Comparison of ENCODE assay signal across 10 cellular contexts in the genomic region with DNA sequence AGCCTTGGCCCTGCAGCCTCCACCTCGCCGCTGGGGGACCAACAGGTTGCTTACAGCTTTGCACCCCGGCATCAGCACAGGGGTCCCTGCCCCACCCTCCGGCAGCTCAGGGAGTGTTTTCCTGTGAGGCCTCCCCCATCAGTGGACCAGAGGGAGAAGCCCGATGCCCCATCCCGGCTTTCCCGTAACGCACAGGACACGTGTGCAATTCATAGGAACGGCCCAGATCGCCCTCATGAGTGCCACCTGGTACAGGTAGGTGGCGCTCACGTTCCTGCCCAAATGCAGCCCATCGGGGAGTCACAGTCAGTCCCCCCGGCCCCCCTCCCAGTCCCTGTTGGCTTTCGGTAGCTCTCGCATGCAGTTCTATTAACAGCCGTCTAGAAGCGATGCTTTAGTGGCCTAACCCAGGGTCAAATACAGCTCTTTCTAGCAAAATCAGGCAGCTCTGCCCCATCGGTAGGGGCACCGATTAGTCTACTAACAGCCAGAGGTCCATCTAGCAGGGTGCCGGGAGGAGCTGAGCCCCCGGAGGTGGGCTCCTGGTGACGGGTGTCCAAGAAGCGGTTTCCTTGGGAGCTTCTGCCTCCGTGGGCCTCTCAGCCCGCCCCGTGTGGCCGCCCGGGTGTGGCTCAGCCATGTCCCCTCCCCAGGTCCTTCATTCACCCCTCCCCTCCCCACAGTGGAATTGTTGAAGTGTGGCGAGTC. TPM values are rescaled to one million over a fixed set of nuclear protein-coding genes. Genes with fewer than 3 reads are reported as not detected.
A peak's percentile ranks its signal among the peaks of the same experiment; 100 is the strongest.
DNase-seq lines count a peak whose midpoint lies in the region; ATAC-seq, FAIRE-seq and TF ChIP-seq lines count a peak whose summit lies in the region.
"Had no signal": no experiment of that assay in that cellular context is flagged by ENCODE, and none has a peak within 500 bp of the region (broad histone marks: within the 10 kb centered on the region; RNA-seq: fewer than 3 reads in every experiment).

No MANE protein-coding gene starts in this region.

- no peak overlapping the region for H2AFZ ChIP-seq in HepG2 (ENCODE audit: low read length)

- TF ChIP-seq EP300 in HepG2 (IDR thresholded peaks at IDR 0.05; ENCODE audit: low read depth in 2 of 2, low read length in 2 of 2): no peak
- no peak for TF ChIP-seq EP300 in HepG2 (CRISPR knock-in tag; IDR thresholded peaks at IDR 0.05; ENCODE audit: borderline replicate concordance)

- intact Hi-C loops in HepG2 (cut with micrococcal nuclease; ENCODE audit: unreplicated experiment): no loop called here

- peak; percentile 72 for DNase-seq in D721Med (ENCODE audit: insufficient read length, low spot score)
- DNase-seq in Kasumi-1 (lab: John Stamatoyannopoulos, UW): peak; percentile 83 to 87
- DNase-seq in astrocyte of the spinal cord (ENCODE audit: low read depth, low spot score): no peak
- DNase-seq in HepG2 (ENCODE audit: low spot score): no peak
- DNase-seq in SKM-1 (lab: John Stamatoyannopoulos, UW; ENCODE audit: unreplicated experiment): no peak
- no peak for DNase-seq in HuH-7.5 (ENCODE audit: low spot score)
- DNase-seq: foreskin melanocyte had no signal

- H3K27me3 ChIP-seq in HepG2 (ENCODE audit: control insufficient read depth in 1 of 2, insufficient read depth in 2 of 2, low read length in 2 of 2): no peaks in the 10 kb centered on the region

- CTCF ChIA-PET in HepG2 (lab: Yijun Ruan, JAX; ENCODE audit: low intra/inter-chr PET ratio, low total read pairs): no interaction called here

- H3K36me3 ChIP-seq in HepG2 (replicated peaks in 1 of 2; ENCODE audit: control insufficient read depth in 1 of 2, insufficient read depth in 2 of 2, low read length in 2 of 2): peaks cover 4 to 22% of the 10 kb centered on the region in 2 experiments; a peak in 4 of 5 replicates

- no TSS peak for BruUV-seq in HepG2 (replicated peaks; lab: Mats Ljungman, UMichigan)

- H3K4me2 ChIP-seq in HepG2 (ENCODE audit: low read depth, low read length): no peak overlapping the region

- no peak for TF ChIP-seq POLR2A in HepG2 (IDR thresholded peaks at IDR 0.05; ENCODE audit: insufficient read depth in 1 of 2, low read depth in 2 of 2, low read length in 2 of 2)

- no peak overlapping the region for H3K27ac ChIP-seq in HepG2 (ENCODE audit: extremely low read length, insufficient read depth, low read length)
- H3K27ac ChIP-seq: skin epidermis had no signal

- FAIRE-seq in D721Med (lab: Jason Lieb, UNC): no peak
- FAIRE-seq in HepG2 (lab: Jason Lieb, UNC): no peak

- ATAC-seq in HepG2 (peak; percentile 52), GM21786 (IDR thresholded peaks at IDR 0.05; ENCODE audit: unreplicated experiment) (no peak), GM21526 (IDR thresholded peaks at IDR 0.05; ENCODE audit: low FRiP score, unreplicated experiment) (no peak)

- WGBS in HepG2 (ENCODE audit: low lambda C conversion rate): 76% methylated on average over 14 of the region's 31 CpGs

- no peaks in the 10 kb centered on the region for H3K9me3 ChIP-seq in HepG2 (ENCODE audit: low read length)

- no peaks in the 10 kb centered on the region for H3K79me2 ChIP-seq in HepG2 (ENCODE audit: insufficient read depth, low read length)

- TF ChIP-seq CTCF in D721Med (IDR thresholded peaks at IDR 0.05; ENCODE audit: insufficient read depth, missing control alignments): peak; percentile 62
- TF ChIP-seq CTCF in astrocyte of the spinal cord (IDR thresholded peaks at IDR 0.05; ENCODE audit: low read depth, low read length): peak; percentile 62
- peak; percentile 60 for TF ChIP-seq CTCF in HepG2 (CRISPR knock-in tag; IDR thresholded peaks at IDR 0.05)

- no peaks in the 10 kb centered on the region for H3K4me1 ChIP-seq in HepG2 (ENCODE audit: insufficient read depth, low read length)

- POLR2A ChIA-PET in HepG2 (lab: Yijun Ruan, JAX): no interaction called here

- TF ChIP-seq RAD21 in HepG2 (CRISPR knock-in tag; IDR thresholded peaks at IDR 0.05): no peak

- no peak overlapping the region for H3K9ac ChIP-seq in HepG2 (ENCODE audit: insufficient read depth, low read depth, low read length)

- no peaks in the 10 kb centered on the region for H4K20me1 ChIP-seq in HepG2 (ENCODE audit: insufficient read depth, low read length)

- in situ Hi-C loops in astrocyte of the spinal cord (cut with HindIII; ENCODE audit: low sequenced_read_pairs) (no loop called here), HepG2 (cut with HindIII; ENCODE audit: extremely low pct_ligation_motif_present, low pct_unique_long_range_greater_than_20kb) (loop anchor here (10.0 kb wide), 1 partner anchor 341 kb away; no protein-coding TSS in a partner anchor)

- H3K4me3 ChIP-seq in astrocyte of the spinal cord (ENCODE audit: low read depth, low read length) (no peak overlapping the region), HepG2 (replicated peaks in 1 of 3; ENCODE audit: insufficient read depth in 1 of 3, low read depth in 2 of 3, low read length in 3 of 3) (no peak overlapping the region)
- H3K4me3 ChIP-seq: skin epidermis had no signal

TF ChIP-seq in HepG2, 621 proteins besides CTCF, POLR2A, EP300 and RAD21 (continues in another document):
- TF ChIP-seq AGO2 (optimal IDR thresholded peaks at IDR 0.05; ENCODE audit: low read depth, low read length) (peak; percentile 65), HNRNPL (IDR thresholded peaks at IDR 0.05; ENCODE audit: low read depth, low read length) (0 out of 2 replicates have a peak, but pooled peaks have one; percentile 32), KDM1A (CRISPR knock-in tag; IDR thresholded peaks at IDR 0.05) (no peak), PCBP1 (IDR thresholded peaks at IDR 0.05; ENCODE audit: borderline replicate concordance, low read depth, low read length) (0 out of 2 replicates have a peak, but pooled peaks have one; percentile 25), STAG1 (CRISPR knock-in tag; IDR thresholded peaks at IDR 0.05) (peak; percentile 40), SOX6 (IDR thresholded peaks at IDR 0.05) (no peak), SOX6 (CRISPR knock-in tag; IDR thresholded peaks at IDR 0.05) (no peak), ZNF460 (CRISPR knock-in tag; IDR thresholded peaks at IDR 0.05; ENCODE audit: borderline replicate concordance) (no peak), PAF1 (CRISPR knock-in tag; IDR thresholded peaks at IDR 0.05) (no peak), KDM2A (CRISPR knock-in tag; IDR thresholded peaks at IDR 0.05; ENCODE audit: borderline replicate concordance, low read depth) (peak; percentile 60)
- TF ChIP-seq, protein P1, sequence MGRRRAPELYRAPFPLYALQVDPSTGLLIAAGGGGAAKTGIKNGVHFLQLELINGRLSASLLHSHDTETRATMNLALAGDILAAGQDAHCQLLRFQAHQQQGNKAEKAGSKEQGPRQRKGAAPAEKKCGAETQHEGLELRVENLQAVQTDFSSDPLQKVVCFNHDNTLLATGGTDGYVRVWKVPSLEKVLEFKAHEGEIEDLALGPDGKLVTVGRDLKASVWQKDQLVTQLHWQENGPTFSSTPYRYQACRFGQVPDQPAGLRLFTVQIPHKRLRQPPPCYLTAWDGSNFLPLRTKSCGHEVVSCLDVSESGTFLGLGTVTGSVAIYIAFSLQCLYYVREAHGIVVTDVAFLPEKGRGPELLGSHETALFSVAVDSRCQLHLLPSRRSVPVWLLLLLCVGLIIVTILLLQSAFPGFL (CRISPR knock-in tag; IDR thresholded peaks at IDR 0.05): no peak
- TF ChIP-seq, protein P2, sequence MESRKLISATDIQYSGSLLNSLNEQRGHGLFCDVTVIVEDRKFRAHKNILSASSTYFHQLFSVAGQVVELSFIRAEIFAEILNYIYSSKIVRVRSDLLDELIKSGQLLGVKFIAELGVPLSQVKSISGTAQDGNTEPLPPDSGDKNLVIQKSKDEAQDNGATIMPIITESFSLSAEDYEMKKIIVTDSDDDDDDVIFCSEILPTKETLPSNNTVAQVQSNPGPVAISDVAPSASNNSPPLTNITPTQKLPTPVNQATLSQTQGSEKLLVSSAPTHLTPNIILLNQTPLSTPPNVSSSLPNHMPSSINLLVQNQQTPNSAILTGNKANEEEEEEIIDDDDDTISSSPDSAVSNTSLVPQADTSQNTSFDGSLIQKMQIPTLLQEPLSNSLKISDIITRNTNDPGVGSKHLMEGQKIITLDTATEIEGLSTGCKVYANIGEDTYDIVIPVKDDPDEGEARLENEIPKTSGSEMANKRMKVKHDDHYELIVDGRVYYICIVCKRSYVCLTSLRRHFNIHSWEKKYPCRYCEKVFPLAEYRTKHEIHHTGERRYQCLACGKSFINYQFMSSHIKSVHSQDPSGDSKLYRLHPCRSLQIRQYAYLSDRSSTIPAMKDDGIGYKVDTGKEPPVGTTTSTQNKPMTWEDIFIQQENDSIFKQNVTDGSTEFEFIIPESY (CRISPR knock-in tag; IDR thresholded peaks at IDR 0.05): peak; percentile 36; the same call in 1 of the 2 replicates

RNA-seq across cellular contexts. Expression of a gene that starts 48.4 kb away (rescaled TPM):
- total RNA-seq in HepG2 (2016; rRNA removed; fragmentation: Illumina TruSeq; extraction: Trizol): 16.5 and 17.8 TPM in 2 replicates
- 8.1 and 9.5 TPM in 2 replicates for total RNA-seq in HepG2 (2016; cell fraction: cytosol; rRNA removed; fragmentation: Illumina TruSeq; extraction: Trizol; ENCODE audit: low read depth)
- total RNA-seq in HepG2 (2016; cell fraction: insoluble cytoplasmic fraction; rRNA removed; fragmentation: Illumina TruSeq; extraction: Trizol): 13.6 and 19.1 TPM in 2 replicates
- 17.2 and 18.9 TPM in 2 replicates for total RNA-seq in HepG2 (2016; cell fraction: membrane; rRNA removed; fragmentation: Illumina TruSeq; extraction: Trizol)
- total RNA-seq in HepG2 (2016; cell fraction: nucleus; rRNA removed; fragmentation: Illumina TruSeq; extraction: Trizol): 15.6 and 22.1 TPM in 2 replicates
- 26.7 and 28.2 TPM in 2 replicates for polyA plus RNA-seq in HepG2 (2011; rRNA removed)
- 12.3 and 16.0 TPM in 2 replicates for polyA plus RNA-seq in HepG2 (2011; cell fraction: cytosol; rRNA removed)
- polyA plus RNA-seq in HepG2 (2011; cell fraction: nucleus; rRNA removed): 38.7 and 43.3 TPM in 2 replicates
- polyA plus RNA-seq in HepG2 (2012): 36.1 and 37.4 TPM in 2 replicates
- polyA plus RNA-seq in HepG2 (2016; cell fraction: cytosol; fragmentation: Illumina TruSeq; extraction: Trizol; ENCODE audit: low read depth): 10.4 and 12.9 TPM in 2 replicates
- polyA plus RNA-seq in HepG2 (2016; cell fraction: insoluble cytoplasmic fraction; fragmentation: Illumina TruSeq; extraction: Trizol; ENCODE audit: low read depth): 27.6 and 31.7 TPM in 2 replicates
- polyA plus RNA-seq in HepG2 (2016; cell fraction: membrane; fragmentation: Illumina TruSeq; extraction: Trizol; ENCODE audit: low read depth): 23.3 and 26.7 TPM in 2 replicates
- 51.1 and 66.8 TPM in 2 replicates for polyA plus RNA-seq in HepG2 (2016; cell fraction: nucleus; fragmentation: Illumina TruSeq; extraction: Trizol; ENCODE audit: insufficient read depth, low read depth)
- polyA minus RNA-seq in HepG2 (2011; rRNA and poly(A)+ RNA removed; ENCODE audit: low replicate concordance): 23.4 and 53.2 TPM in 2 replicates
- polyA minus RNA-seq in HepG2 (2011; cell fraction: cytosol; rRNA and poly(A)+ RNA removed): 14.9 and 17.7 TPM in 2 replicates
- polyA minus RNA-seq in HepG2 (2011; cell fraction: nucleus; rRNA and poly(A)+ RNA removed): 15.5 and 16.5 TPM in 2 replicates

Comparison
In these comparisons a context has a peak if more than half of its experiments do, and no peak if none do; other contexts are left out.
1. DNase-seq: peak in D721Med (single experiment) and Kasumi-1 (2 of 2); none in astrocyte of the spinal cord (single experiment), HepG2 (single experiment), SKM-1 (single experiment) and HuH-7.5 (single experiment).
2. Peak in every context shown above with its lines, with median percentiles within 50 percentile points of each other: CTCF ChIP-seq.